In the genomic region with DNA sequence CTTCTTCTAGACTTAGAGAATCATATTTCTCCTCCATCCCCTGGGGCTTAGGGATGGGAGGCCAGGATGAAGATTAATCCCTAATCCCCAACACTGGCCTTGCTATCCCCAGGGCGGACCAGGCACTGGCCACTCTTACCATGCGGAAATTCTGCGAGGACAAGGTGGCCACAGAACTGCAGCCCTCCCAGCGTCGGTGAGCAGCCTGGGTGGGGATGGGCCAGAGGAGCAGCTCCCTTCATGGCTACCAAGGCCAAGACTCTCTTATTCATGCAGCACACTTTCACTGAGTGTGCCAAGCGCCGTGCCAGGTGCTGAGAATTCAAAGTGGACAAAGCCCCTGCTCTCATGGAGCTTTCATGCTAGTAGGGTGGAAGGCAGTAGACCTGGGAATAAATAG, we compare ENCODE assay signal across 1 cellular context.
TF ChIP-seq lines count a peak whose summit lies in the region.

No MANE protein-coding gene starts in this region.

TF ChIP-seq in HepG2, 621 proteins besides CTCF, POLR2A, EP300 and RAD21:
- TF ChIP-seq ZNF430 (CRISPR knock-in tag; IDR thresholded peaks at IDR 0.05), result no peak
- no peak for TF ChIP-seq CBX2 (IDR thresholded peaks at IDR 0.05; ENCODE audit: low read depth, low read length)
- no peak for TF ChIP-seq CBX2 (CRISPR knock-in tag; IDR thresholded peaks at IDR 0.05; ENCODE audit: low read depth)
- TF ChIP-seq MTF2 (CRISPR knock-in tag; IDR thresholded peaks at IDR 0.05; ENCODE audit: borderline replicate concordance), result no peak
- no peak for TF ChIP-seq SIX1 (CRISPR knock-in tag; IDR thresholded peaks at IDR 0.05; ENCODE audit: borderline replicate concordance)
- no peak for TF ChIP-seq ZMYM3 (CRISPR knock-in tag; IDR thresholded peaks at IDR 0.05)
- TF ChIP-seq ZNF317 (CRISPR knock-in tag; IDR thresholded peaks at IDR 0.05), result no peak
